Comparison of ENCODE assay signal across 1 cellular context in genomic region chr16:30540916-30541464, GRCh38.
TF ChIP-seq lines count a peak whose summit lies in the region.

No MANE protein-coding gene starts in this region.

TF ChIP-seq in WTC11, 78 proteins besides CTCF, POLR2A, EP300 and RAD21:
- TF ChIP-seq ZNF121 (CRISPR knock-in tag; IDR thresholded peaks at IDR 0.05) = peak; percentile 85
